In the genomic region with DNA sequence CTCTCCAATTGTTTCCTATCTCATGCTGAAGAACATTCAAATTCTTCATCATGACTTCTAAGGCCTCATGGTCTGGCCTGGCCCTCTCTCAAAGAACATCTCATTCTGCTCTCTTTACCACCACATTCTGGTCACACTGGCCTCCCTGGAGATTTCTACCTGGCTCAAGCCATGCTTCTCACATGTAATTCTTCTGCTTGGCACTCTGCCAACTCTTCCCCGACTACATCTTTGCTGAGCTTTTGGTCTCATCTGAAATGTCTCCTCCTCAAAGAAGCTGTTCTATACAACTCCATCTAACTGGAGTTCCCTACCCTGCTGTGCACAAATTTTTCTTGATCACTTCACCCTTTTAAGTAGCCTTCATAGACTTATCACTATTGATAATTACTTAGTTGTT, we compare ENCODE assay signal across 32 cellular contexts.
"Had no signal": no experiment of that assay in that cellular context is flagged by ENCODE, and none has a peak within 500 bp of the region (broad histone marks: within the 10 kb centered on the region; RNA-seq: fewer than 3 reads in every experiment).

No MANE protein-coding gene starts in this region.

- H3K36me3 ChIP-seq: adrenal gland, esophagus squamous epithelium, heart right ventricle, ovary, prostate gland, sigmoid colon had no signal

- H3K9me3 ChIP-seq: adrenal gland, esophagus squamous epithelium, ovary, prostate gland, sigmoid colon had no signal

- DNase-seq: activated CD4-positive, alpha-beta T cell treated with anti-CD3 and anti-CD28 coated beads for 4 hours; activated CD4-positive, alpha-beta T cell treated with anti-CD3 and anti-CD28 coated beads, Interleukin-2, amount 50 U/mL, for 48 hours; activated CD8-positive, alpha-beta memory T cell treated with anti-CD3 and anti-CD28 coated beads for 24 hours; activated effector memory CD4-positive, alpha-beta T cell treated with Interleukin-2 at 50 U/mL for 16 hours; activated naive CD4-positive, alpha-beta T cell treated with anti-CD3 and anti-CD28 coated beads for 36 hours; activated naive CD8-positive, alpha-beta T cell treated with anti-CD3 and anti-CD28 coated beads for 36 hours; adrenal gland; aorta; body of pancreas; effector CD8-positive, alpha-beta T cell; esophagus squamous epithelium; foreskin melanocyte; heart right ventricle; naive B cell; ovary; retina; sigmoid colon; stimulated activated CD4-positive, alpha-beta T cell treated with anti-CD3 and anti-CD28 coated beads, Interleukin-1b, Interleukin-23, amount 100 ng/mL, for 48 hours; stimulated activated CD4-positive, alpha-beta T cell treated with anti-CD3 and anti-CD28 coated beads, Interleukin-4, amount 100 ng/mL, for 4 hours; stimulated activated CD8-positive, alpha-beta memory T cell treated with anti-CD3 and anti-CD28 coated beads, Interleukin-4, amount 100 ng/mL, for 48 hours; stimulated activated naive CD8-positive, alpha-beta T cell treated with anti-CD3 and anti-CD28 coated beads, Interleukin-15, amount 100 ng/mL, for 72 hours; substantia nigra had no signal

- H3K27me3 ChIP-seq: adrenal gland, body of pancreas, esophagus squamous epithelium, heart right ventricle, ovary, sigmoid colon had no signal

- H3K27me3 Mint-ChIP-seq: activated naive CD8-positive, alpha-beta T cell treated with anti-CD3 and anti-CD28 coated beads for 36 hours; naive B cell; stimulated activated memory B cell treated with anti-CD40 and anti-IgM and Interleukin-4, amounts not matched to agents 10 μg/mL and 1 μg/mL and 100 μg/mL, for 72 hours; stimulated activated naive CD8-positive, alpha-beta T cell treated with anti-CD3 and anti-CD28 coated beads, Interleukin-15, amount 100 ng/mL, for 72 hours; type B pancreatic cell had no signal

- H3K27ac Mint-ChIP-seq: activated naive CD4-positive, alpha-beta T cell treated with anti-CD3 and anti-CD28 coated beads for 36 hours; activated naive CD8-positive, alpha-beta T cell treated with anti-CD3 and anti-CD28 coated beads for 36 hours; mesothelial cell of epicardium; stimulated activated memory B cell treated with anti-CD40 and anti-IgM and Interleukin-4, amounts not matched to agents 10 μg/mL and 1 μg/mL and 100 μg/mL, for 72 hours; type B pancreatic cell had no signal

- H3K27ac ChIP-seq: adrenal gland, body of pancreas, epithelial cell of prostate, esophagus squamous epithelium, heart right ventricle, ovary, prostate gland, sigmoid colon, VCaP had no signal

- H3K9me3 Mint-ChIP-seq: stimulated activated naive CD8-positive, alpha-beta T cell treated with anti-CD3 and anti-CD28 coated beads, Interleukin-15, amount 100 ng/mL, for 72 hours had no signal

- H3K4me1 ChIP-seq: adrenal gland, body of pancreas, heart right ventricle, prostate gland had no signal

- H3K36me3 Mint-ChIP-seq: type B pancreatic cell had no signal

- FAIRE-seq: colon, endometrium, TTC549 had no signal

- H3K4me1 Mint-ChIP-seq: activated naive CD8-positive, alpha-beta T cell treated with anti-CD3 and anti-CD28 coated beads for 36 hours; stimulated activated naive CD8-positive, alpha-beta T cell treated with anti-CD3 and anti-CD28 coated beads, Interleukin-15, amount 100 ng/mL, for 72 hours had no signal

- H3K4me2 ChIP-seq: smooth muscle cell had no signal

- H3K4me3 ChIP-seq: adrenal gland, body of pancreas, esophagus squamous epithelium, heart right ventricle, ovary, prostate gland, sigmoid colon, smooth muscle cell had no signal

- ATAC-seq: body of pancreas; heart right ventricle; stimulated activated memory B cell treated with anti-CD40 and anti-IgM and Interleukin-4, amounts not matched to agents 10 μg/mL and 1 μg/mL and 100 μg/mL, for 72 hours; stimulated activated naive CD8-positive, alpha-beta T cell treated with anti-CD3 and anti-CD28 coated beads, Interleukin-15, amount 100 ng/mL, for 72 hours had no signal

- H3K4me3 Mint-ChIP-seq: activated naive CD4-positive, alpha-beta T cell treated with anti-CD3 and anti-CD28 coated beads for 36 hours; activated naive CD8-positive, alpha-beta T cell treated with anti-CD3 and anti-CD28 coated beads for 36 hours; mesothelial cell of epicardium; stimulated activated memory B cell treated with anti-CD40 and anti-IgM and Interleukin-4, amounts not matched to agents 10 μg/mL and 1 μg/mL and 100 μg/mL, for 72 hours; stimulated activated naive CD8-positive, alpha-beta T cell treated with anti-CD3 and anti-CD28 coated beads, Interleukin-15, amount 100 ng/mL, for 72 hours; type B pancreatic cell had no signal
